Comparison of ENCODE assay signal across 8 cellular contexts in the genomic region with DNA sequence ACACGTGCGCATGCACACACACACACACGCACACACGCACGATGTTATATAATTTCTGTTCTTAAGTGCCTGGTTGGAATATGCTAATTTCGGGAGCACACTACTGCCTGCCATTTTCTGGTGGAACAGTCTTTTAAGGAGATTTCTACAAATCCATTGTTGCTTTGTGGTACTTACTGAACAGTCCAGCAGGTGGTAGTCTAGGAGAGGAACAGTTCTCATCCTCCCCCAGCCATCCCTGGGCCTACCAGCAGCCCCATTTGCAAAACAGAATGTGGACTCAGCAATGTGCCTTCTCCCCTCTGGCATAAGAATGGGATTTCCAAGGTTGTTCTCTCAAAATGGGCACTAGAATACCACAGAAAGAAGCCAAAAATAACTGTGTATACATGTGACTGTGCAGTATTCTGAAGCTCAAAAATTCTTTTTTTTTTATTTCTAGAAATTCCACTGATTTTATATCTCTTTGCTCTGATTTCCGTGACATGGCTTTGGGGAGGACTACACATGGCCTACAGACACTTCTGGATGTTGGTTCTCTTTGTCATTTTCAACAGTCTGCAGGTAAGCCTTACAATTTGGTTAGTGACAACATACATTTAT.
DNase-seq lines count a peak whose midpoint lies in the region; ATAC-seq and TF ChIP-seq lines count a peak whose summit lies in the region.

No MANE protein-coding gene starts in this region.

- peaks cover 0 to 5% of the 10 kb centered on the region in 2 donors for H3K4me1 ChIP-seq in lung (ENCODE audit: control insufficient read depth in 2 of 2, insufficient read depth in 2 of 2, low read length in 2 of 2)

- H3K27ac ChIP-seq in CD4-positive, alpha-beta T cell (ENCODE audit: low read depth, low read length): no peak overlapping the region
- H3K27ac ChIP-seq in lung (ENCODE audit: low read depth in 1 of 2, low read length in 1 of 2): no peak overlapping the region

- POLR2A ChIA-PET in CD4-positive, alpha-beta T cell (lab: Charles Lee): no interaction called here

- no peaks in the 10 kb centered on the region for H3K4me1 Mint-ChIP-seq in CD4-positive, alpha-beta T cell (ENCODE audit: low read depth)

- no peaks in the 10 kb centered on the region for H3K9me3 ChIP-seq in CD4-positive, alpha-beta T cell (ENCODE audit: control insufficient read depth, low read length)
- no peaks in the 10 kb centered on the region for H3K9me3 ChIP-seq in lung (ENCODE audit: control insufficient read depth in 2 of 2, insufficient read depth in 1 of 2, low read length in 1 of 2)

- peak; percentile 41 for TF ChIP-seq CTCF in CD4-positive, alpha-beta T cell (IDR thresholded peaks at IDR 0.05)
- peak; percentile 75 for TF ChIP-seq CTCF in lung (IDR thresholded peaks at IDR 0.05; ENCODE audit: control extremely low read depth, extremely low read depth)

- H3K4me3 ChIP-seq in lung: no peak overlapping the region

- CTCF ChIA-PET in CD4-positive, alpha-beta T cell (lab: Charles Lee): interaction anchor here (0.8 kb wide), 1 partner anchor 283 kb away, joined by 5 read pairs; no protein-coding TSS in a partner anchor

- H3K4me3 Mint-ChIP-seq in CD4-positive, alpha-beta T cell: no peak overlapping the region

- peak; percentile 84 for ATAC-seq in CD4-positive, alpha-beta T cell (ENCODE audit: poor library complexity)
- ATAC-seq in GM19043 (IDR thresholded peaks at IDR 0.05; ENCODE audit: low read depth, unreplicated experiment) (peak; percentile 98), HG03139 (IDR thresholded peaks at IDR 0.05; ENCODE audit: unreplicated experiment) (peak; percentile 96), lung (ENCODE audit: insufficient read depth, low FRiP score) (peak; percentile 94)

- H3K36me3 ChIP-seq in lung (ENCODE audit: control insufficient read depth in 2 of 2, insufficient read depth in 2 of 2, low read length in 2 of 2): no peaks in the 10 kb centered on the region

- no peaks in the 10 kb centered on the region for H3K36me3 Mint-ChIP-seq in CD4-positive, alpha-beta T cell (ENCODE audit: low read depth)

- WGBS in lung, 2 donors: 44 to 45% methylated on average over 7 of the region's 7 CpGs

- H3K27me3 Mint-ChIP-seq in CD4-positive, alpha-beta T cell: no peaks in the 10 kb centered on the region

- no peak overlapping the region for H3K27ac Mint-ChIP-seq in CD4-positive, alpha-beta T cell

- intact Hi-C loops in CD4-positive, alpha-beta T cell (cut with DNase I, micrococcal nuclease): loop anchor here (1.0 to 5.0 kb wide), 5 partner anchors 125 to 317 kb away; no protein-coding TSS in a partner anchor

- H3K9me3 Mint-ChIP-seq in CD4-positive, alpha-beta T cell: no peaks in the 10 kb centered on the region

- H3K27me3 ChIP-seq in CD4-positive, alpha-beta T cell (ENCODE audit: control insufficient read depth, insufficient read depth, low read length): no peaks in the 10 kb centered on the region
- H3K27me3 ChIP-seq in lung (ENCODE audit: control insufficient read depth, insufficient read depth): no peaks in the 10 kb centered on the region

- peak; percentile 3 to 38 (median 16) for DNase-seq in CD4-positive, alpha-beta T cell
- DNase-seq in NCI-H446 (lab: John Stamatoyannopoulos, UW): peak; percentile 74 to 86
- DNase-seq in activated CD4-positive, alpha-beta T cell treated with anti-CD3 and anti-CD28 coated beads for 48 hours: peak; percentile 67
- peak; percentile 12 for DNase-seq in effector CD4-positive, alpha-beta T cell
- DNase-seq in lung (ENCODE audit: low spot score): peak; percentile 78
- DNase-seq in stimulated activated CD8-positive, alpha-beta memory T cell treated with anti-CD3 and anti-CD28 coated beads, Interleukin-15, amount 100 ng/mL, for 1 hour (ENCODE audit: low read depth): peak; percentile 15

Comparison
In these comparisons a context has a peak if more than half of its experiments do, and no peak if none do; other contexts are left out.
1. DNase-seq: peak in every context shown above with its lines; median percentile 80 in NCI-H446; 78 in lung; 67 in activated CD4-positive, alpha-beta T cell treated with anti-CD3 and anti-CD28 coated beads for 48 hours; 16 in CD4-positive, alpha-beta T cell; 15 in stimulated activated CD8-positive, alpha-beta memory T cell treated with anti-CD3 and anti-CD28 coated beads, Interleukin-15, amount 100 ng/mL, for 1 hour; 12 in effector CD4-positive, alpha-beta T cell.